26 cellular contexts compared by ENCODE assay signal in the genomic region with DNA sequence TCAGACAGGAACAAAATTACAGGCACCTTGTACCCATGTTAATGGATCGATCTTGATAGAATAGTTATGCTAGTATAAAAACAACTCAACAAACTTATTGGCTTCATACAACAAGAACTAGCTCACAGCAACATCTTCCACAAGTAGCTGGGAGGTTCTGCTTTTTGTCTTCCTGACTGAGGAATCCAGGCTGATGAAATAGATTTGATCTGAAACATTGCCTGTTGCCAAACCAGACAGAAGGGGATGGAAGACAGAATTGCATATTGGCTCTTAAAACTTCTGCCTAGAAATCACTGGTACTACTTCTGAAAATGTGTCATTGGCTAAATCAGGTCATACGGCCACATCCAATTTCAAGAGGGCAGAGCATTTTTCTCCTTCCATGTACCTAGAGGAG.
"Had no signal": no experiment of that assay in that cellular context is flagged by ENCODE, and none has a peak within 500 bp of the region (broad histone marks: within the 10 kb centered on the region; RNA-seq: fewer than 3 reads in every experiment).

No MANE protein-coding gene starts in this region.

- H3K9me3 ChIP-seq: ascending aorta, body of pancreas had no signal

- H3K36me3 ChIP-seq: ascending aorta had no signal

- H3K4me3 ChIP-seq: ascending aorta, body of pancreas, SK-N-MC had no signal

- H3K4me1 ChIP-seq: ascending aorta, body of pancreas had no signal

- H3K27ac ChIP-seq: ascending aorta, body of pancreas, SK-N-MC had no signal

- H3K27me3 ChIP-seq: ascending aorta, body of pancreas had no signal

- ATAC-seq: activated CD4-positive, CD25-positive, alpha-beta regulatory T cell treated with anti-CD3 and anti-CD28 coated beads, Interleukin-2, amount 50 U/mL, for 24 hours; activated CD8-positive, alpha-beta T cell treated with anti-CD3 and anti-CD28 coated beads for 36 hours; activated T-cell treated with anti-CD3 and anti-CD28 coated beads, Interleukin-2, amount 50 U/mL, for 72 hours; body of pancreas; Panc1; Right ventricle myocardium inferior; T-cell had no signal

- DNase-seq: activated CD4-positive, alpha-beta T cell treated with anti-CD3 and anti-CD28 coated beads for 4 hours; activated CD8-positive, alpha-beta memory T cell treated with anti-CD3 and anti-CD28 coated beads, Interleukin-2, amount 50 U/mL, for 4 hours; activated CD8-positive, alpha-beta T cell treated with anti-CD3 and anti-CD28 coated beads for 36 hours; activated gamma-delta T cell treated with Interleukin-2 at 50 U/mL for 16 hours; activated naive CD4-positive, alpha-beta T cell treated with anti-CD3 and anti-CD28 coated beads, Interleukin-2, amount 50 U/mL, for 16 hours; activated naive CD8-positive, alpha-beta T cell treated with anti-CD3 and anti-CD28 coated beads, Interleukin-2, amount 10 ng/mL, durations not matched to agents 7 days and 5 days; activated T-cell treated with anti-CD3 and anti-CD28 coated beads, Interleukin-2, amount 50 U/mL, for 72 hours; amniotic stem cell; body of pancreas; MM.1S; NCI-H1105; NCI-H1436; NCI-H1694 treated with DMSO at 0.1 percent for 48 hours; NCI-H2029 treated with DMSO at 0.1 percent for 48 hours; NCI-H345; NCI-H510A; NCI-H526 treated with DMSO at 0.1 percent for 48 hours; NCI-H82; RPMI8226; T-cell; T-helper 2 cell had no signal
